In genomic region chr13:52450012-52450792, GRCh38 we compare ENCODE assay signal across 8 cellular contexts. TPM values are rescaled to one million over a fixed set of nuclear protein-coding genes. Genes with fewer than 3 reads are reported as not detected.
DNase-seq lines count a peak whose midpoint lies in the region; ATAC-seq, FAIRE-seq and TF ChIP-seq lines count a peak whose summit lies in the region.

VPS36 (minus strand) TSS chr13:52450634; CDS start chr13:52450594, 40 bp downstream.

- peak; percentile 77 to 94 for TF ChIP-seq RAD21 in H1 (IDR thresholded peaks at IDR 0.05 in 1 of 2, conservative IDR thresholded peaks at IDR 0.05 in 1 of 2; ENCODE audit: low read depth in 2 of 2, low read length in 2 of 2)

- no peak within 1 kb of the TSS for H2BK12ac ChIP-seq in H1 (ENCODE audit: low read depth, low read length)

- peak; percentile 70 for FAIRE-seq in HTR-8/SVneo (lab: Jason Lieb, UNC)
- no peak for FAIRE-seq in H1 (lab: Jason Lieb, UNC)

- H3K36me3 Mint-ChIP-seq in Caco-2 (ENCODE audit: insufficient read depth, unreplicated experiment): peaks cover 7% of the 10 kb centered on the region

- no peaks in the 10 kb centered on the region for H3K9me3 ChIP-seq in Caco-2
- no peaks in the 10 kb centered on the region for H3K9me3 ChIP-seq in H1 (ENCODE audit: insufficient read depth in 2 of 2, low read depth in 1 of 2, low read length in 1 of 2)

- H2AK5ac ChIP-seq in H1 (ENCODE audit: low read depth, low read length): no peak within 1 kb of the TSS
- H2AK5ac ChIP-seq in mesendoderm (ENCODE audit: low read length): no peak within 1 kb of the TSS

- POLR2A ChIA-PET in Caco-2 (lab: Charles Lee) (interaction anchor here (0.7 to 1.1 kb wide), 2 partner anchors 22 to 57 kb away, joined by 3 read pairs; no protein-coding TSS in a partner anchor), H1 (lab: Charles Lee; ENCODE audit: partially characterized antibody) (interaction anchor here (0.6 to 2.0 kb wide), 6 partner anchors 11 to 256 kb away, joined by 3 to 11 read pairs (median 4); partner anchors contain the start of gene SUGT1)

- H3K4me1 Mint-ChIP-seq in Caco-2 (ENCODE audit: low read depth, unreplicated experiment): peaks cover 18% of the 10 kb centered on the region

- peak within 1 kb of the TSS; percentile 88; the same call in 1 of the 2 replicates for H2BK15ac ChIP-seq in H1 (ENCODE audit: low read length)
- H2BK15ac ChIP-seq in mesendoderm (replicated peaks; ENCODE audit: low read depth): no peak within 1 kb of the TSS

- H3K79me2 ChIP-seq in H1 (ENCODE audit: control insufficient read depth in 1 of 2, insufficient read depth in 2 of 2, low read length in 2 of 2): peaks cover 0 to 28% of the 10 kb centered on the region in 2 experiments; a peak in 2 of 4 replicates
- peaks cover 17% of the 10 kb centered on the region for H3K79me2 ChIP-seq in mesendoderm (ENCODE audit: control insufficient read depth, insufficient read depth, low read length)

- H3K4me1 ChIP-seq in Caco-2: no peaks in the 10 kb centered on the region; the same call in 1 of the 2 replicates
- peaks cover 2 to 6% (median 3%) of the 10 kb centered on the region in 4 experiments; a peak in 3 of 7 replicates for H3K4me1 ChIP-seq in H1 (replicated peaks in 1 of 4; ENCODE audit: control insufficient read depth in 3 of 4, insufficient read depth in 4 of 4, low read length in 3 of 4)
- no peaks in the 10 kb centered on the region for H3K4me1 ChIP-seq in mesendoderm (ENCODE audit: control insufficient read depth, low read depth, low read length)

- H3K9ac ChIP-seq in H1 (replicated peaks in 1 of 4; ENCODE audit: extremely low read depth in 1 of 4, low read depth in 3 of 4, low read length in 3 of 4): peak within 1 kb of the TSS; percentile 85 to 90 (median 89)
- peak within 1 kb of the TSS; percentile 97 for H3K9ac ChIP-seq in mesendoderm (ENCODE audit: low read length)

- H3K27ac ChIP-seq in H1 (ENCODE audit: low read depth, low read length): peak within 1 kb of the TSS; percentile 60
- H3K27ac ChIP-seq in mesendoderm (ENCODE audit: low read depth, low read length): peak within 1 kb of the TSS; percentile 78

- H4K8ac ChIP-seq in H1 (ENCODE audit: extremely low read depth, insufficient read depth, low read length): peak within 1 kb of the TSS; percentile 96
- H4K8ac ChIP-seq in mesendoderm (ENCODE audit: low read depth, low read length): peak within 1 kb of the TSS; percentile 28

- H3K27me3 ChIP-seq in Caco-2 (replicated peaks; ENCODE audit: control insufficient read depth, insufficient read depth, low read length) (no peaks in the 10 kb centered on the region), H1 (replicated peaks in 1 of 4; ENCODE audit: control insufficient read depth in 3 of 4, extremely low read depth in 1 of 4, insufficient read depth in 3 of 4, low read length in 3 of 4) (no peaks in the 10 kb centered on the region), mesendoderm (ENCODE audit: insufficient read depth, low read length, poor library complexity) (no peaks in the 10 kb centered on the region)

- TF ChIP-seq CTCF in Caco-2 (IDR thresholded peaks at IDR 0.05; ENCODE audit: insufficient read depth in 1 of 2, low read depth in 1 of 2, low read length in 1 of 2, severe bottlenecking in 1 of 2, unreplicated experiment in 1 of 2) (peak; percentile 92 to 98), H1 (IDR thresholded peaks at IDR 0.05; ENCODE audit: control extremely low read depth in 1 of 3, insufficient read depth in 1 of 3, low read depth in 1 of 3, low read length in 3 of 3) (peak; percentile 89 to 99 (median 98))

- TF ChIP-seq POLR2A in H1 (IDR thresholded peaks at IDR 0.05; ENCODE audit: control extremely low read depth in 1 of 2, low read depth in 2 of 2, low read length in 2 of 2): peak; percentile 94

- 1% methylated on average over 98 of the region's 105 CpGs; no CpG with 5 or more reads in 1 of the 2 experiments for WGBS in H1 (ENCODE audit: extremely low coverage in 1 of 2, insufficient coverage in 1 of 2, insufficient read length in 1 of 2, insufficient replicate concordance in 2 of 2, low coverage in 1 of 2, low lambda C conversion rate in 2 of 2, missing lambda C conversion rate in 1 of 2), 2 experiments
- WGBS in mesendoderm (ENCODE audit: extremely low coverage, insufficient coverage, low lambda C conversion rate): no CpG with 5 or more reads among the region's 105 CpGs

- H2BK5ac ChIP-seq in H1 (ENCODE audit: low read depth, low read length): peak within 1 kb of the TSS; percentile 60; the same call in 1 of the 2 replicates
- peak within 1 kb of the TSS; percentile 72 for H2BK5ac ChIP-seq in mesendoderm (ENCODE audit: low read length)

- ATAC-seq in GM21360 (IDR thresholded peaks at IDR 0.05; ENCODE audit: unreplicated experiment): peak; percentile 65

- BruUV-seq in Caco-2 (replicated peaks; lab: Mats Ljungman, UMichigan): no TSS peak

- no peak within 1 kb of the TSS for H3K23ac ChIP-seq in H1 (ENCODE audit: insufficient read length)
- peak within 1 kb of the TSS; percentile 75 for H3K23ac ChIP-seq in mesendoderm (ENCODE audit: low read length)

- H3K4ac ChIP-seq in H1 (replicated peaks; ENCODE audit: insufficient read length, low read depth, low read length): peak within 1 kb of the TSS; percentile 78
- peak within 1 kb of the TSS; percentile 85 for H3K4ac ChIP-seq in mesendoderm (ENCODE audit: low read depth, low read length)

- H4K5ac ChIP-seq in H1 (ENCODE audit: insufficient read length, low read depth, low read length) (peak within 1 kb of the TSS; percentile 89), mesendoderm (ENCODE audit: low read length) (no peak within 1 kb of the TSS)

- peak in 1 of 2 experiments; percentile 18; a peak in 1 of 3 replicates for TF ChIP-seq EP300 in H1 (IDR thresholded peaks at IDR 0.05; ENCODE audit: borderline replicate concordance in 1 of 2, low read depth in 2 of 2, low read length in 2 of 2)

- no peak within 1 kb of the TSS for H2BK20ac ChIP-seq in H1 (ENCODE audit: low read length)

- H3K27me3 Mint-ChIP-seq in Caco-2 (ENCODE audit: insufficient read depth, unreplicated experiment): no peaks in the 10 kb centered on the region

- H3K4me3 ChIP-seq in Caco-2 (ENCODE audit: low read depth, low read length) (peak within 1 kb of the TSS; percentile 89), H1 (ENCODE audit: extremely low read depth in 1 of 4, insufficient read depth in 2 of 4, low read depth in 3 of 4, low read length in 4 of 4) (peak within 1 kb of the TSS; percentile 62 to 92 (median 90)), mesendoderm (ENCODE audit: low read length) (peak within 1 kb of the TSS; percentile 87)

- peak within 1 kb of the TSS; percentile 69 for H3K56ac ChIP-seq in H1 (replicated peaks; ENCODE audit: insufficient read length, low read depth, low read length)
- peak within 1 kb of the TSS; percentile 98 for H3K56ac ChIP-seq in mesendoderm (ENCODE audit: low read length)

- H3K4me2 ChIP-seq in H1 (ENCODE audit: insufficient read depth in 1 of 2, low read depth in 2 of 2, low read length in 2 of 2) (peak within 1 kb of the TSS; percentile 71 to 78), mesendoderm (ENCODE audit: low read length) (peak within 1 kb of the TSS; percentile 51)

- H3K27ac Mint-ChIP-seq in Caco-2 (ENCODE audit: unreplicated experiment): peak within 1 kb of the TSS; percentile 69

- H3K79me1 ChIP-seq in H1 (ENCODE audit: low read depth, low read length): peaks cover 7% of the 10 kb centered on the region
- H3K79me1 ChIP-seq in mesendoderm (ENCODE audit: low read length): peaks cover 10% of the 10 kb centered on the region

- H3K23me2 ChIP-seq in H1 (ENCODE audit: low read depth, low read length): peaks cover 9% of the 10 kb centered on the region

- H3K18ac ChIP-seq in H1 (ENCODE audit: extremely low read depth, low read length): peak within 1 kb of the TSS; percentile 71
- peak within 1 kb of the TSS; percentile 89 for H3K18ac ChIP-seq in mesendoderm (ENCODE audit: low read length)

- peak within 1 kb of the TSS; percentile 72 for H2BK120ac ChIP-seq in H1 (replicated peaks; ENCODE audit: low read depth, low read length)
- H2BK120ac ChIP-seq in mesendoderm (ENCODE audit: low read depth, low read length): no peak within 1 kb of the TSS

- peaks cover 0 to 6% of the 10 kb centered on the region in 2 experiments for H4K20me1 ChIP-seq in H1 (replicated peaks in 1 of 2; ENCODE audit: control insufficient read depth in 1 of 2, insufficient read depth in 2 of 2, low read length in 2 of 2)

- intact Hi-C loops in Caco-2 (cut with micrococcal nuclease; ENCODE audit: unreplicated experiment): loop anchor here (1.0 to 10.0 kb wide), 5 partner anchors 22 to 645 kb away; partner anchors contain the start of gene DHRS12

- H3K36me3 ChIP-seq in Caco-2 (ENCODE audit: control insufficient read depth, insufficient read depth, low read length): no peaks in the 10 kb centered on the region
- no peaks in the 10 kb centered on the region for H3K36me3 ChIP-seq in H1 (ENCODE audit: control insufficient read depth in 2 of 4, insufficient read depth in 4 of 4, low read length in 3 of 4)
- no peaks in the 10 kb centered on the region for H3K36me3 ChIP-seq in mesendoderm (ENCODE audit: control insufficient read depth, insufficient read depth, low read length)

- H3K9me3 Mint-ChIP-seq in Caco-2 (ENCODE audit: unreplicated experiment): no peaks in the 10 kb centered on the region

- H3K4me3 Mint-ChIP-seq in Caco-2 (ENCODE audit: unreplicated experiment): peak within 1 kb of the TSS; percentile 83

- CTCF ChIA-PET in Caco-2 (lab: Charles Lee): interaction anchor here (0.6 to 1.9 kb wide), 29 partner anchors 11 to 1729 kb away, joined by 3 to 23 read pairs (median 3); partner anchors contain the start of gene SUGT1
- CTCF ChIA-PET in H1 (lab: Charles Lee; ENCODE audit: partially characterized antibody): interaction anchor here (0.6 to 3.3 kb wide), 33 partner anchors 9 to 557 kb away, joined by 3 to 18 read pairs (median 4); partner anchors contain the start of gene NEK3

- peak within 1 kb of the TSS; percentile 81 for H3K14ac ChIP-seq in H1 (ENCODE audit: insufficient read length)

- DNase-seq in Caco-2 (peak; percentile 93 to 98), HTR-8/SVneo (ENCODE audit: insufficient read length, low spot score) (peak; percentile 73), NOMO-1 treated with DMSO at 0.1 percent for 48 hours (lab: John Stamatoyannopoulos, UW; ENCODE audit: unreplicated experiment) (peak; percentile 95), H1 (ENCODE audit: low read depth in 1 of 2, low spot score in 2 of 2) (peak; percentile 78 to 98), mesendoderm (peak; percentile 95)
- DNase-seq in activated CD8-positive, alpha-beta memory T cell treated with anti-CD3 and anti-CD28 coated beads for 48 hours (ENCODE audit: low read depth in 2 of 3, low spot score in 2 of 3): peak; percentile 93 to 95 (median 94)
- peak; percentile 87 for DNase-seq in stimulated activated CD8-positive, alpha-beta memory T cell treated with anti-CD3 and anti-CD28 coated beads, Interleukin-15, amount 100 ng/mL, for 1 hour (ENCODE audit: low read depth)

- H2AFZ ChIP-seq in H1 (ENCODE audit: low read length): peak within 1 kb of the TSS; percentile 92; the same call in 1 of the 2 replicates

- H4K91ac ChIP-seq in H1 (replicated peaks; ENCODE audit: insufficient read length, low read length): peak within 1 kb of the TSS; percentile 65

RNA-seq across cellular contexts. Expression of gene VPS36, which starts in this region (rescaled TPM):
- total RNA-seq in Caco-2 (2022): 40.9 and 48.4 TPM in 2 replicates
- total RNA-seq in H1 (2021; fragmentation: NEBNext Ultra II Directional; extraction: Animal tissue kit (Norgen Biotek cat#: 25700)): 19.8 and 22.5 TPM in 2 replicates
- polyA plus RNA-seq in H1 (2011; rRNA removed): 8.8 and 14.1 TPM in 2 replicates
- 10.8 TPM for polyA plus RNA-seq in H1 (2011; cell fraction: cytosol; rRNA removed)
- 12.4 TPM for polyA plus RNA-seq in H1 (2011; cell fraction: nucleus; rRNA removed)
- 6.9 to 12.1 TPM (median 8.6 TPM) in 4 replicates for polyA plus RNA-seq in H1 (2012, experiment 1 of 2)
- polyA plus RNA-seq in H1 (2012, experiment 2 of 2): 0.75 TPM
- polyA plus RNA-seq in H1 (2013, experiment 1 of 2): 12.1 TPM
- polyA plus RNA-seq in H1 (2013, experiment 2 of 2): 11.0 TPM
- 7.8 and 10.2 TPM in 2 replicates for polyA minus RNA-seq in H1 (2011; rRNA and poly(A)+ RNA removed)
- 8.2 TPM for polyA minus RNA-seq in H1 (2011; cell fraction: cytosol; rRNA and poly(A)+ RNA removed)
- 13.7 TPM for polyA minus RNA-seq in H1 (2011; cell fraction: nucleus; rRNA and poly(A)+ RNA removed)
- 18.0 TPM for polyA plus RNA-seq in mesendoderm (2013, experiment 1 of 2)
- polyA plus RNA-seq in mesendoderm (2013, experiment 2 of 2): 19.2 TPM

Comparison
In these comparisons a context has a peak if more than half of its experiments do, and no peak if none do; other contexts are left out.
1. Peak in every context shown above with its lines: DNase-seq, ATAC-seq, H3K4me3 ChIP-seq and H3K27ac ChIP-seq.